ENCODE assay signal across 13 cellular contexts in the genomic region with DNA sequence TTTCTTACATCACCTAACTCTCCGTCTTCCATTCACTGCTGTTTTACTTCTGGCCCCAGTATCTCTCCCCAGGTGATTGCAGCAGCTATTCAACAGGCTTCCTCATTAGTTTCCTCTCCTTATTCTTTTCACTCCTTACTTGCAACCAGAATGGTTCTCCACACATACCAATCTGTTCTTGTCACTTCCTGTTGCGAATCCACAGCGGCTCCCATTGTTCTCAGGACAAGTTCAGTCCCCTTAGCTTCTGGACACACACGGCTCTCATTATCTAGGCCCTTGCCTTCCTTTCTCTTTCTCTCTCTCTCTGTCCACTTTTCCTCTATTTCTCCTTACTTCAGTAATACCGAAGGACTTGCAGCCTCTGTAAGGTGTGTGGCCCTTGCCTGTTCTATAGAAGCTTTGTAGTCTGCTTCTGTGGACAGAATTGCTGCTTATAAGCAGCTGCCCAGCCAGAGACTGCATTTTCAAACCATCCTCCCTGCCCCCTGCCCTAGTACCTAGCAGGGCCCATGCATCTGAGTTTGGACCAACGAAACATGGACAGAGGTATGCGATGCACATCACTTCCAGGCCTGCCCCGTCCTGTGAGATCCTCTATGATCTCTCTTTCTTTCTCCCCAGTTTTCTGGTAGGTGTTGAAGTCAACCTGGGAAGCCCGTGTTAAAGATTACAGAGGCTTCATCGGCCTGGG. TPM values are rescaled to one million over a fixed set of nuclear protein-coding genes. Genes with fewer than 3 reads are reported as not detected.
DNase-seq lines count a peak whose midpoint lies in the region; ATAC-seq, FAIRE-seq and TF ChIP-seq lines count a peak whose summit lies in the region.
"Had no signal": no experiment of that assay in that cellular context is flagged by ENCODE, and none has a peak within 500 bp of the region (broad histone marks: within the 10 kb centered on the region; RNA-seq: fewer than 3 reads in every experiment).

No MANE protein-coding gene starts in this region.

- no peaks in the 10 kb centered on the region for H3K27me3 ChIP-seq in foreskin keratinocyte

- H3K4me1 ChIP-seq in foreskin keratinocyte = peaks cover 16% of the 10 kb centered on the region

- H3K27ac ChIP-seq in foreskin keratinocyte = no peak overlapping the region

- ATAC-seq in foreskin keratinocyte (peak; percentile 89), HG02678 (IDR thresholded peaks at IDR 0.05; ENCODE audit: unreplicated experiment) (no peak)
- ATAC-seq: mucosa of descending colon had no signal

- TF ChIP-seq POLR2A in H54 (IDR thresholded peaks at IDR 0.05; ENCODE audit: low read depth, low read length) = no peak

- TF ChIP-seq CTCF in foreskin keratinocyte (conservative IDR thresholded peaks at IDR 0.05) = no peak

- peak; percentile 6 for FAIRE-seq in H54 (lab: Jason Lieb, UNC)
- FAIRE-seq: endometrium, G401.6 had no signal

- DNase-seq in H54 (ENCODE audit: insufficient read length, low spot score) (peak; percentile 67), SW480 (ENCODE audit: low spot score) (peak; percentile 74), foreskin keratinocyte (peak; percentile 61 to 79), pulmonary artery endothelial cell (ENCODE audit: low read depth, low spot score) (peak; percentile 92), NCI-H345 (lab: John Stamatoyannopoulos, UW) (no peak), NCI-H524 treated with DMSO at 0.1 percent for 48 hours (lab: John Stamatoyannopoulos, UW) (no peak), NCI-H1105 (lab: John Stamatoyannopoulos, UW) (no peak)
- DNase-seq: activated B cell treated with CpG ODN at 0.5 μM for 24 hours, Karpas-422, mucosa of descending colon had no signal

RNA-seq across cellular contexts. Expression of a gene that starts 45.7 kb away (rescaled TPM):
- total RNA-seq in foreskin keratinocyte (not detected in 2 replicates), pulmonary artery endothelial cell (1.1 and 2.0 TPM in 2 replicates)
- not detected in 2 replicates for polyA plus RNA-seq in foreskin keratinocyte
- total RNA-seq: activated B cell treated with CpG ODN at 0.5 μM for 24 hours had no signal

Comparison
In these comparisons a context has a peak if more than half of its experiments do, and no peak if none do; other contexts are left out.
1. DNase-seq: peak in H54 (single experiment), SW480 (single experiment), foreskin keratinocyte (2 of 2) and pulmonary artery endothelial cell (single experiment); none in NCI-H345 (single experiment), NCI-H524 treated with DMSO at 0.1 percent for 48 hours (single experiment) and NCI-H1105 (single experiment).